Comparison of ENCODE assay signal across 13 cellular contexts in genomic region chr5:178426326-178427130, GRCh38.
DNase-seq lines count a peak whose midpoint lies in the region; ATAC-seq and TF ChIP-seq lines count a peak whose summit lies in the region.
"Had no signal": no experiment of that assay in that cellular context is flagged by ENCODE, and none has a peak within 500 bp of the region (broad histone marks: within the 10 kb centered on the region; RNA-seq: fewer than 3 reads in every experiment).

No MANE protein-coding gene starts in this region.

- H3K27ac ChIP-seq in Karpas-422 (ENCODE audit: low read length), result no peak overlapping the region
- no peak overlapping the region for H3K27ac ChIP-seq in coronary artery
- H3K27ac ChIP-seq in testis, result no peak overlapping the region
- H3K27ac ChIP-seq: PC-9 had no signal

- H3K4me3 ChIP-seq in Karpas-422 (ENCODE audit: low read length) (no peak overlapping the region), coronary artery (no peak overlapping the region), testis (no peak overlapping the region)
- H3K4me3 ChIP-seq: PC-9 had no signal

- peaks cover 6% of the 10 kb centered on the region for H3K9me3 Mint-ChIP-seq in nephron

- H2AFZ ChIP-seq in Karpas-422 (ENCODE audit: low read length), result no peak overlapping the region
- H2AFZ ChIP-seq: PC-9 had no signal

- no peak overlapping the region for H3K4me3 Mint-ChIP-seq in nephron

- peak; percentile 14 for DNase-seq in Karpas-422
- peak; percentile 33 for DNase-seq in coronary artery (ENCODE audit: low spot score)
- peak; percentile 5 for DNase-seq in testis
- no peak for DNase-seq in AML-193 (lab: John Stamatoyannopoulos, UW)
- DNase-seq: NCI-H1048, NCI-H1694, NCI-H446, PC-9 had no signal

- no peaks in the 10 kb centered on the region for H3K9me2 ChIP-seq in Karpas-422 (replicated peaks; ENCODE audit: insufficient read depth, low read length)

- no peak overlapping the region for H3K4me2 ChIP-seq in Karpas-422 (ENCODE audit: low read depth, low read length, poor library complexity, severe bottlenecking)
- H3K4me2 ChIP-seq: PC-9 had no signal

- TF ChIP-seq POLR2A in testis (IDR thresholded peaks at IDR 0.05), result no peak

- H3K27ac Mint-ChIP-seq in nephron, result peak overlapping the region in 2 of 3 experiments; percentile 38 to 44

- H3K9me3 ChIP-seq in Karpas-422 (ENCODE audit: low read length) (no peaks in the 10 kb centered on the region), testis (no peaks in the 10 kb centered on the region)

- H3K79me2 ChIP-seq in Karpas-422 (ENCODE audit: low read length), result no peaks in the 10 kb centered on the region

- WGBS in testis, 2 donors, result 90 to 96% methylated on average over 26 of the region's 26 CpGs

- H4K20me1 ChIP-seq in Karpas-422 (ENCODE audit: insufficient read depth, low read depth, low read length), result no peaks in the 10 kb centered on the region

- H3K9ac ChIP-seq in Karpas-422 (ENCODE audit: low read length), result no peak overlapping the region

- H3K27me3 ChIP-seq in Karpas-422 (ENCODE audit: low read length) (no peaks in the 10 kb centered on the region), testis (no peaks in the 10 kb centered on the region)

- peaks cover 53% of the 10 kb centered on the region for H3K4me1 Mint-ChIP-seq in nephron

- H3K36me3 ChIP-seq in Karpas-422 (ENCODE audit: insufficient read depth, low read length) (no peaks in the 10 kb centered on the region), testis (ENCODE audit: low read depth, missing control alignments) (no peaks in the 10 kb centered on the region)

- intact Hi-C loops in testis (cut with DNase I; ENCODE audit: low total_unique reads), result no loop called here

- H3K4me1 ChIP-seq in Karpas-422 (ENCODE audit: low read length) (no peaks in the 10 kb centered on the region), testis (no peaks in the 10 kb centered on the region)

- H3K36me3 Mint-ChIP-seq in nephron (ENCODE audit: low read depth), result no peaks in the 10 kb centered on the region

- ATAC-seq in GM21390 (IDR thresholded peaks at IDR 0.05; ENCODE audit: unreplicated experiment) (no peak), HG03439 (IDR thresholded peaks at IDR 0.05; ENCODE audit: unreplicated experiment) (no peak), GM18867 (IDR thresholded peaks at IDR 0.05; ENCODE audit: unreplicated experiment) (no peak)
- ATAC-seq: HCT116 had no signal

- H3K27me3 Mint-ChIP-seq in nephron (ENCODE audit: low read depth), result peaks cover 17% of the 10 kb centered on the region

- no peak for TF ChIP-seq CTCF in coronary artery (IDR thresholded peaks at IDR 0.05)
- no peak for TF ChIP-seq CTCF in nephron (IDR thresholded peaks at IDR 0.05; ENCODE audit: unreplicated experiment in 3 of 3)
- TF ChIP-seq CTCF in testis (IDR thresholded peaks at IDR 0.05), result no peak

Comparison
In these comparisons a context has a peak if more than half of its experiments do, and no peak if none do; other contexts are left out.
1. DNase-seq: peak in Karpas-422 (single experiment), coronary artery (single experiment) and testis (single experiment); none in AML-193 (0 of 2).